17 cellular contexts compared by ENCODE assay signal in genomic region chr9:34086889-34087288, GRCh38. TPM values are rescaled to one million over a fixed set of nuclear protein-coding genes. Genes with fewer than 3 reads are reported as not detected.
DNase-seq lines count a peak whose midpoint lies in the region; TF ChIP-seq lines count a peak whose summit lies in the region.
"Had no signal": no experiment of that assay in that cellular context is flagged by ENCODE, and none has a peak within 500 bp of the region (broad histone marks: within the 10 kb centered on the region; RNA-seq: fewer than 3 reads in every experiment).

No MANE protein-coding gene starts in this region.

- peaks cover 63% of the 10 kb centered on the region for H3K36me3 ChIP-seq in suprapubic skin

- no peak for TF ChIP-seq POLR2A in suprapubic skin (IDR thresholded peaks at IDR 0.05)

- H3K9me3 ChIP-seq in suprapubic skin, result no peaks in the 10 kb centered on the region
- H3K9me3 ChIP-seq: BLaER1 had no signal

- H3K4me1 ChIP-seq in suprapubic skin, result peaks cover 14% of the 10 kb centered on the region
- H3K4me1 ChIP-seq: BLaER1 had no signal

- no peak for TF ChIP-seq EP300 in suprapubic skin (IDR thresholded peaks at IDR 0.05)

- no peak for TF ChIP-seq CTCF in suprapubic skin (IDR thresholded peaks at IDR 0.05)

- DNase-seq in LHCN-M2 (ENCODE audit: low read depth) (peak; percentile 63), suprapubic skin (ENCODE audit: low spot score in 2 of 2) (no peak), SW 1271 (lab: John Stamatoyannopoulos, UW) (no peak), hepatic stellate cell (ENCODE audit: low spot score) (no peak), medulla oblongata (ENCODE audit: extremely low spot score) (no peak)
- DNase-seq: activated CD8-positive, alpha-beta memory T cell treated with anti-CD3 and anti-CD28 coated beads for 24 hours; activated naive CD4-positive, alpha-beta T cell; DMS79 treated with DMSO at 0.1 percent for 48 hours; foreskin fibroblast; NCI-H1048; NCI-H774; small intestine; stimulated activated naive CD4-positive, alpha-beta T cell; WERI-Rb-1 had no signal

- no peak overlapping the region for H3K4me3 ChIP-seq in suprapubic skin
- H3K4me3 ChIP-seq: BLaER1 had no signal

- H3K27ac ChIP-seq in angular gyrus (ENCODE audit: low read depth, low read length) (peak overlapping the region; percentile 24), layer of hippocampus (ENCODE audit: low read depth, low read length) (peak overlapping the region; percentile 58), suprapubic skin (peak overlapping the region; percentile 77)
- H3K27ac ChIP-seq: BLaER1, WERI-Rb-1 had no signal

- H3K27me3 ChIP-seq in layer of hippocampus (ENCODE audit: control insufficient read depth, insufficient read depth, low read length) (no peaks in the 10 kb centered on the region), suprapubic skin (no peaks in the 10 kb centered on the region)
- H3K27me3 ChIP-seq: BLaER1 had no signal

RNA-seq across cellular contexts. Expression of gene UBAP2, which starts 38.2 kb away (rescaled TPM):
- total RNA-seq in LHCN-M2 (2014; rRNA removed) (16.2 and 18.5 TPM in 2 replicates), suprapubic skin (10 to 100 TPM; 27.2 to 52.5 (median 32.9) TPM)
- 19.2 TPM for polyA plus RNA-seq in LHCN-M2 (2012)

RNA-seq across cellular contexts. Expression of gene DCAF12, which starts 39.6 kb away (rescaled TPM):
- total RNA-seq in LHCN-M2 (2014; rRNA removed) (21.7 and 25.0 TPM in 2 replicates), suprapubic skin (10 to 100 TPM; 21.8 to 31.3 (median 28.8) TPM)
- 12.4 TPM for polyA plus RNA-seq in LHCN-M2 (2012)

Comparison
In these comparisons a context has a peak if more than half of its experiments do, and no peak if none do; other contexts are left out.
1. H3K27ac ChIP-seq: peak in every context shown above with its lines; median percentile 77 in suprapubic skin; 58 in layer of hippocampus; 24 in angular gyrus.